In genomic region chr2:38793511-38793910, GRCh38 we compare ENCODE assay signal across 30 cellular contexts.
"Had no signal": no experiment of that assay in that cellular context is flagged by ENCODE, and none has a peak within 500 bp of the region (broad histone marks: within the 10 kb centered on the region; RNA-seq: fewer than 3 reads in every experiment).

No MANE protein-coding gene starts in this region.

- H3K4me1 Mint-ChIP-seq: activated naive CD8-positive, alpha-beta T cell treated with anti-CD3 and anti-CD28 coated beads, Interleukin-2, amount 10 ng/mL, durations not matched to agents 7 days and 5 days; WTC11 had no signal

- H3K36me3 Mint-ChIP-seq: WTC11 had no signal

- H3K27ac Mint-ChIP-seq: activated CD8-positive, alpha-beta T cell treated with anti-CD3 and anti-CD28 coated beads, Interleukin-2, amount 10 ng/mL, durations not matched to agents 7 days and 5 days; activated naive CD8-positive, alpha-beta T cell treated with anti-CD3 and anti-CD28 coated beads, Interleukin-2, amount 10 ng/mL, durations not matched to agents 7 days and 5 days; T-helper 1 cell treated with Interleukin-12 subunit alpha and Interleukin-12 subunit beta and Interleukin-4 antibody, amounts not matched to agents 30 μg/mL and 1 μg/mL, for 36 hours; WTC11 had no signal

- H3K27ac ChIP-seq: adrenal gland, breast epithelium, RWPE1, SJSA1 had no signal

- H3K4me3 Mint-ChIP-seq: activated CD8-positive, alpha-beta T cell treated with anti-CD3 and anti-CD28 coated beads, Interleukin-2, amount 10 ng/mL, durations not matched to agents 7 days and 5 days; activated naive CD8-positive, alpha-beta T cell treated with anti-CD3 and anti-CD28 coated beads, Interleukin-2, amount 10 ng/mL, durations not matched to agents 7 days and 5 days; T-helper 1 cell treated with Interleukin-12 subunit alpha and Interleukin-12 subunit beta and Interleukin-4 antibody, amounts not matched to agents 30 μg/mL and 1 μg/mL, for 36 hours; WTC11 had no signal

- H3K27me3 ChIP-seq: adrenal gland, breast epithelium, SJSA1 had no signal

- H3K4me1 ChIP-seq: adrenal gland, breast epithelium, SJSA1 had no signal

- ATAC-seq: activated CD8-positive, alpha-beta T cell treated with anti-CD3 and anti-CD28 coated beads, Interleukin-2, amount 10 ng/mL, durations not matched to agents 7 days and 5 days; Panc1; SK-N-SH treated with all-trans-retinoic acid at 6 μM for 48 hours; WTC11 had no signal

- H3K27me3 Mint-ChIP-seq: activated naive CD8-positive, alpha-beta T cell treated with anti-CD3 and anti-CD28 coated beads, Interleukin-2, amount 10 ng/mL, durations not matched to agents 7 days and 5 days had no signal

- H3K9me3 ChIP-seq: adrenal gland, breast epithelium, SJSA1 had no signal

- H3K4me3 ChIP-seq: adrenal gland, breast epithelium, SJSA1 had no signal

- H3K36me3 ChIP-seq: breast epithelium had no signal

- DNase-seq: activated CD4-positive, alpha-beta T cell treated with anti-CD3 and anti-CD28 coated beads for 48 hours; activated CD4-positive, alpha-beta T cell treated with anti-CD3 and anti-CD28 coated beads, Interleukin-2, amount 50 U/mL, for 4 hours; activated CD4-positive, CD25-positive, alpha-beta regulatory T cell treated with anti-CD3 and anti-CD28 coated beads, Interleukin-2, amount 50 U/mL, for 72 hours; activated CD8-positive, alpha-beta memory T cell treated with anti-CD3 and anti-CD28 coated beads, Interleukin-2, amount 50 U/mL, for 48 hours; activated CD8-positive, alpha-beta T cell treated with anti-CD3 and anti-CD28 coated beads, Interleukin-2, amount 10 ng/mL, durations not matched to agents 7 days and 5 days; activated naive CD4-positive, alpha-beta T cell treated with anti-CD3 and anti-CD28 coated beads, Interleukin-2, amount 50 U/mL, for 16 hours; activated naive CD8-positive, alpha-beta T cell treated with anti-CD3 and anti-CD28 coated beads, Interleukin-2, amount 10 ng/mL, durations not matched to agents 7 days and 5 days; activated T-cell treated with anti-CD3 and anti-CD28 coated beads, Interleukin-2, amount 50 U/mL, for 1 hour; adrenal gland; aorta; KBM-7; NCI-H1048; NCI-H1417 treated with DMSO at 0.1 percent for 48 hours; NCI-H1694 treated with DMSO at 0.1 percent for 48 hours; NCI-H2029 treated with DMSO at 0.1 percent for 48 hours; NCI-H345; NCI-H510A; NCI-H526 treated with DMSO at 0.1 percent for 48 hours; NCI-H82; OCI-M1; SHP77; SW 1271; T-helper 9 cell had no signal

- H3K9me3 Mint-ChIP-seq: activated naive CD8-positive, alpha-beta T cell treated with anti-CD3 and anti-CD28 coated beads, Interleukin-2, amount 10 ng/mL, durations not matched to agents 7 days and 5 days; T-helper 1 cell treated with Interleukin-12 subunit alpha and Interleukin-12 subunit beta and Interleukin-4 antibody, amounts not matched to agents 30 μg/mL and 1 μg/mL, for 36 hours; WTC11 had no signal
